Comparison of ENCODE assay signal across 10 cellular contexts in the genomic region with DNA sequence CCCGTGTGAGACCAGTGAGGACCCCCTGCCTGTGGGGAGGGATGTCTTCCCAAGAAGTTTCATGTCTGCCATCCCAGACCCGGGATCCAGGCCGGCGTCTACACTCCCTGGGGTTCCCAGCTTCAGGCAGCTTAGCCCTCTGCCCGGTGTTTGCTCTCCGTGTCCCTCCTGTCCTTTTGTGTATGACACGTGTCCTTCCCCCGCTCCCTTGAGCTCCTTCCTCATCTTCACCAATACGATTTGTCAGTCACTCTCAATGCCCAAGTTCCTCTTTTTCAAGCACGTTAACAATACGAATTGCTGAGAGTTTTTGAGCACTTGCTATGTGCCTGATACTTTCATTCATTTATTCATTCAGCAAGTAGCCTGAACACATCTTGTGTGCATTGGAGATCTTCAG.
A peak's percentile ranks its signal among the peaks of the same experiment; 100 is the strongest.
DNase-seq lines count a peak whose midpoint lies in the region; ATAC-seq and TF ChIP-seq lines count a peak whose summit lies in the region.
"Had no signal": no experiment of that assay in that cellular context is flagged by ENCODE, and none has a peak within 500 bp of the region (broad histone marks: within the 10 kb centered on the region; RNA-seq: fewer than 3 reads in every experiment).

No MANE protein-coding gene starts in this region.

- WGBS in body of pancreas, 2 donors, result 69 to 93% methylated on average over 9 to 11 of the region's 11 CpGs
- WGBS in prostate gland, result 81% methylated on average over 11 of the region's 11 CpGs

- TF ChIP-seq CTCF in NB4 (IDR thresholded peaks at IDR 0.05; ENCODE audit: low read depth, low read length), result no peak
- no peak for TF ChIP-seq CTCF in body of pancreas (IDR thresholded peaks at IDR 0.05)
- TF ChIP-seq CTCF in prostate gland (IDR thresholded peaks at IDR 0.05), result no peak
- TF ChIP-seq CTCF in osteoblast (IDR thresholded peaks at IDR 0.05; ENCODE audit: extremely low read depth, low read depth, low read length), result no peak

- intact Hi-C loops in body of pancreas (cut with DNase I) (no loop called here), prostate gland (cut with DNase I) (no loop called here)

- no peak overlapping the region for H3K4me3 ChIP-seq in BLaER1 treated with 17β-estradiol and CSF1 and Interleukin-3, amounts not matched to agents 10 nM and 100 nM
- no peak overlapping the region for H3K4me3 ChIP-seq in NB4 (ENCODE audit: low read depth, low read length)
- H3K4me3 ChIP-seq in body of pancreas, result no peak overlapping the region
- no peak overlapping the region for H3K4me3 ChIP-seq in prostate gland
- no peak overlapping the region for H3K4me3 ChIP-seq in osteoblast (ENCODE audit: insufficient read depth, low read length)

- peak overlapping the region in 10 of 11 experiments; percentile 36 to 76 (median 56); a peak in 17 of 22 replicates for H3K27ac ChIP-seq in BLaER1 treated with 17β-estradiol and CSF1 and Interleukin-3, amounts not matched to agents 10 nM and 100 nM
- peak overlapping the region in 3 of 4 donors; percentile 57 to 70 (median 64) for H3K27ac ChIP-seq in body of pancreas
- H3K27ac ChIP-seq in prostate gland, result peak overlapping the region; percentile 69 to 76
- no peak overlapping the region for H3K27ac ChIP-seq in osteoblast (ENCODE audit: low read depth, low read length)

- no peak overlapping the region for H2AFZ ChIP-seq in osteoblast (ENCODE audit: low read length)

- TF ChIP-seq POLR2A in NB4 (IDR thresholded peaks at IDR 0.05; ENCODE audit: extremely low read depth, insufficient read length) (no peak), body of pancreas (IDR thresholded peaks at IDR 0.05) (no peak), prostate gland (IDR thresholded peaks at IDR 0.05) (no peak)

- H3K79me2 ChIP-seq in osteoblast (ENCODE audit: insufficient read depth, low read length), result no peaks in the 10 kb centered on the region

- peak; percentile 87 for DNase-seq in NB4 (ENCODE audit: low read depth)
- no peak for DNase-seq in body of pancreas
- no peak for DNase-seq in prostate gland (ENCODE audit: low spot score)
- no peak for DNase-seq in central memory CD4-positive, alpha-beta T cell
- DNase-seq in cortex of kidney (lab: John Stamatoyannopoulos, UW), result no peak
- no peak for DNase-seq in osteoblast (ENCODE audit: insufficient read length, low spot score, missing footprints)
- no peak for DNase-seq in AG08395 (ENCODE audit: low spot score)
- DNase-seq: NCI-H2107, trophoblast cell had no signal

- no peaks in the 10 kb centered on the region for H3K9me3 ChIP-seq in BLaER1 treated with 17β-estradiol and CSF1 and Interleukin-3, amounts not matched to agents 10 nM and 100 nM (replicated peaks in 1 of 11)
- no peaks in the 10 kb centered on the region for H3K9me3 ChIP-seq in body of pancreas
- H3K9me3 ChIP-seq in prostate gland, result no peaks in the 10 kb centered on the region
- no peaks in the 10 kb centered on the region for H3K9me3 ChIP-seq in osteoblast (ENCODE audit: low read depth, low read length)

- H3K27me3 ChIP-seq in BLaER1 treated with 17β-estradiol and CSF1 and Interleukin-3, amounts not matched to agents 10 nM and 100 nM, result no peaks in the 10 kb centered on the region
- H3K27me3 ChIP-seq in body of pancreas, result no peaks in the 10 kb centered on the region
- no peaks in the 10 kb centered on the region for H3K27me3 ChIP-seq in prostate gland (replicated peaks; ENCODE audit: insufficient read depth)
- no peaks in the 10 kb centered on the region for H3K27me3 ChIP-seq in osteoblast (ENCODE audit: insufficient read depth, low read length)

- H3K9ac ChIP-seq in BLaER1 treated with 17β-estradiol and CSF1 and Interleukin-3, amounts not matched to agents 10 nM and 100 nM, result peak overlapping the region in 8 of 11 experiments; percentile 4 to 55 (median 32); a peak in 7 of 22 replicates

- H3K4me1 ChIP-seq in BLaER1 treated with 17β-estradiol and CSF1 and Interleukin-3, amounts not matched to agents 10 nM and 100 nM, result peaks cover 17 to 60% (median 28%) of the 10 kb centered on the region in 10 experiments
- H3K4me1 ChIP-seq in body of pancreas (peaks cover 45% of the 10 kb centered on the region), prostate gland (replicated peaks) (peaks cover 12% of the 10 kb centered on the region), osteoblast (ENCODE audit: insufficient read depth, low read length) (peaks cover 18% of the 10 kb centered on the region)

- H3K4me2 ChIP-seq in BLaER1 treated with 17β-estradiol and CSF1 and Interleukin-3, amounts not matched to agents 10 nM and 100 nM, result peak overlapping the region; percentile 42 to 88 (median 59)
- no peak overlapping the region for H3K4me2 ChIP-seq in osteoblast (ENCODE audit: insufficient read depth, low read length)

- no peaks in the 10 kb centered on the region for H4K20me1 ChIP-seq in BLaER1 treated with 17β-estradiol and CSF1 and Interleukin-3, amounts not matched to agents 10 nM and 100 nM
- H4K20me1 ChIP-seq in osteoblast (ENCODE audit: insufficient read depth, low read length), result no peaks in the 10 kb centered on the region

- ATAC-seq in body of pancreas, result no peak

- H3K36me3 ChIP-seq in BLaER1 treated with 17β-estradiol and CSF1 and Interleukin-3, amounts not matched to agents 10 nM and 100 nM, result no peaks in the 10 kb centered on the region
- H3K36me3 ChIP-seq in body of pancreas (replicated peaks in 1 of 2; ENCODE audit: insufficient read depth in 1 of 2, low read depth in 2 of 2) (no peaks in the 10 kb centered on the region), prostate gland (no peaks in the 10 kb centered on the region), osteoblast (ENCODE audit: insufficient read depth, low read length) (no peaks in the 10 kb centered on the region)
